19 cellular contexts compared by ENCODE assay signal in the genomic region with DNA sequence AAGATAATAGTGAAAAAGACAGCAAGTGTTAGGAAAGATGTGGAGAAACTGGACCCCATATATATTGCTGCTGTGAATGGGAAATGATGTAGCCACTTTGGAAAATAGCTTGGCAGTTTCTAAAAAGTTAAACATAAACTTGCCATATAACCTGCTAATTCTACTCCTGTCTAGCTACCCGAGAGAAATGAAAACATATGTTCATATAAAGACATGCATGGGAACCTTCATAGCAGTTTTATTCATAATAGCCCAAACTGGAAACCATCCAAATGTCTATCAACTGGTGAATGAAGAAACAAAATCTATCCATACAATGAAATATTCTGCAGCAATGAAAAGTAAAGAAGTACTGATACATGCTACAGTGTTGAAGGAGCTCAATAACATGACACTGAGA.
"Had no signal": no experiment of that assay in that cellular context is flagged by ENCODE, and none has a peak within 500 bp of the region (broad histone marks: within the 10 kb centered on the region; RNA-seq: fewer than 3 reads in every experiment).

No MANE protein-coding gene starts in this region.

- H3K27me3 Mint-ChIP-seq: IgD-negative memory B cell had no signal

- H3K36me3 Mint-ChIP-seq: IgD-negative memory B cell had no signal

- H3K4me3 Mint-ChIP-seq: IgD-negative memory B cell had no signal

- H3K27ac ChIP-seq: KMS-11, RWPE1 had no signal

- H3K9me3 Mint-ChIP-seq: IgD-negative memory B cell had no signal

- H3K27ac Mint-ChIP-seq: IgD-negative memory B cell had no signal

- DNase-seq: Kasumi-1, MM.1S, NCI-H1092 treated with DMSO at 0.1 percent for 48 hours, NCI-H1436, NCI-H187, NCI-H2029 treated with DMSO at 0.1 percent for 48 hours, NCI-H2171 treated with DMSO at 0.1 percent for 48 hours, NCI-H345, NCI-H510A, NCI-H524 treated with DMSO at 0.1 percent for 48 hours, NCI-H69, NCI-H774, SHP77, T-helper 1 cell had no signal

- H3K4me3 ChIP-seq: K562 had no signal

- H3K4me2 ChIP-seq: KMS-11 had no signal

- ATAC-seq: Panc1 had no signal
